8 cellular contexts compared by ENCODE assay signal in genomic region chr4:143513314-143514211, GRCh38. TPM values are rescaled to one million over a fixed set of nuclear protein-coding genes. Genes with fewer than 3 reads are reported as not detected.
A peak's percentile ranks its signal among the peaks of the same experiment; 100 is the strongest.
DNase-seq lines count a peak whose midpoint lies in the region; ATAC-seq and TF ChIP-seq lines count a peak whose summit lies in the region.

A gene with protein sequence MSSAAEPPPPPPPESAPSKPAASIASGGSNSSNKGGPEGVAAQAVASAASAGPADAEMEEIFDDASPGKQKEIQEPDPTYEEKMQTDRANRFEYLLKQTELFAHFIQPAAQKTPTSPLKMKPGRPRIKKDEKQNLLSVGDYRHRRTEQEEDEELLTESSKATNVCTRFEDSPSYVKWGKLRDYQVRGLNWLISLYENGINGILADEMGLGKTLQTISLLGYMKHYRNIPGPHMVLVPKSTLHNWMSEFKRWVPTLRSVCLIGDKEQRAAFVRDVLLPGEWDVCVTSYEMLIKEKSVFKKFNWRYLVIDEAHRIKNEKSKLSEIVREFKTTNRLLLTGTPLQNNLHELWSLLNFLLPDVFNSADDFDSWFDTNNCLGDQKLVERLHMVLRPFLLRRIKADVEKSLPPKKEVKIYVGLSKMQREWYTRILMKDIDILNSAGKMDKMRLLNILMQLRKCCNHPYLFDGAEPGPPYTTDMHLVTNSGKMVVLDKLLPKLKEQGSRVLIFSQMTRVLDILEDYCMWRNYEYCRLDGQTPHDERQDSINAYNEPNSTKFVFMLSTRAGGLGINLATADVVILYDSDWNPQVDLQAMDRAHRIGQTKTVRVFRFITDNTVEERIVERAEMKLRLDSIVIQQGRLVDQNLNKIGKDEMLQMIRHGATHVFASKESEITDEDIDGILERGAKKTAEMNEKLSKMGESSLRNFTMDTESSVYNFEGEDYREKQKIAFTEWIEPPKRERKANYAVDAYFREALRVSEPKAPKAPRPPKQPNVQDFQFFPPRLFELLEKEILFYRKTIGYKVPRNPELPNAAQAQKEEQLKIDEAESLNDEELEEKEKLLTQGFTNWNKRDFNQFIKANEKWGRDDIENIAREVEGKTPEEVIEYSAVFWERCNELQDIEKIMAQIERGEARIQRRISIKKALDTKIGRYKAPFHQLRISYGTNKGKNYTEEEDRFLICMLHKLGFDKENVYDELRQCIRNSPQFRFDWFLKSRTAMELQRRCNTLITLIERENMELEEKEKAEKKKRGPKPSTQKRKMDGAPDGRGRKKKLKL (plus strand): TSS chr4:143513702. CDS start chr4:143513925, 223 bp downstream.

- 0% methylated on average over 73 to 91 of the region's 91 CpGs for WGBS in spleen, 5 donors

- no peaks in the 10 kb centered on the region for H3K9me3 ChIP-seq in spleen

- H3K27me3 ChIP-seq in spleen (replicated peaks in 1 of 7): no peaks in the 10 kb centered on the region

- ATAC-seq in GM19023 (IDR thresholded peaks at IDR 0.05; ENCODE audit: unreplicated experiment) (peak; percentile 87), HG03280 (IDR thresholded peaks at IDR 0.05; ENCODE audit: unreplicated experiment) (peak; percentile 85)

- H3K36me3 ChIP-seq in spleen: peaks cover 0 to 16% (median 10%) of the 10 kb centered on the region in 6 donors

- H3K27ac ChIP-seq in spleen: peak within 1 kb of the TSS; percentile 92 to 99 (median 98)

- DNase-seq in AG08396 (ENCODE audit: low spot score): peak; percentile 97
- DNase-seq in NCI-H345 treated with DMSO at 0.1 percent for 48 hours (lab: John Stamatoyannopoulos, UW; ENCODE audit: unreplicated experiment): peak; percentile 85
- DNase-seq in activated CD4-positive, CD25-positive, alpha-beta regulatory T cell (lab: John Stamatoyannopoulos, UW): peak; percentile 88 to 95 (median 91)
- DNase-seq in central memory CD4-positive, alpha-beta T cell: peak; percentile 98
- DNase-seq in inferior parietal cortex (ENCODE audit: extremely low spot score): peak; percentile 98
- peak; percentile 98 for DNase-seq in spleen

- peak within 1 kb of the TSS; percentile 56 to 88 (median 80) for H3K4me3 ChIP-seq in spleen

- peak; percentile 56 to 83 (median 63) for TF ChIP-seq POLR2A in spleen (IDR thresholded peaks at IDR 0.05)

- TF ChIP-seq CTCF in spleen (IDR thresholded peaks at IDR 0.05 in 8 of 11, conservative IDR thresholded peaks at IDR 0.05 in 3 of 11): peak in 3 of 11 experiments; percentile 10 to 41 (median 19)

- peaks cover 30 to 53% (median 47%) of the 10 kb centered on the region in 6 donors for H3K4me1 ChIP-seq in spleen

- intact Hi-C loops in spleen (cut with DNase I; ENCODE audit: low total_unique reads): no loop called here

RNA-seq across cellular contexts. Expression of the gene that starts here (rescaled TPM):
- 10 to 100 TPM; 41.8 to 47.7 (median 43.6) TPM for total RNA-seq in spleen
- 10 to 100 TPM; 10.6 to 17.7 (median 15.2) TPM for polyA plus RNA-seq in spleen

Comparison
In these comparisons a context has a peak if more than half of its experiments do, and no peak if none do; other contexts are left out.
1. Peak in every context shown above with its lines: DNase-seq, ATAC-seq, H3K4me3 ChIP-seq and H3K27ac ChIP-seq.